21 cellular contexts compared by ENCODE assay signal in genomic region chr14:104576607-104577332, GRCh38. TPM values are rescaled to one million over a fixed set of nuclear protein-coding genes. Genes with fewer than 3 reads are reported as not detected.
DNase-seq lines count a peak whose midpoint lies in the region; ATAC-seq and TF ChIP-seq lines count a peak whose summit lies in the region.
"Had no signal": no experiment of that assay in that cellular context is flagged by ENCODE, and none has a peak within 500 bp of the region (broad histone marks: within the 10 kb centered on the region; RNA-seq: fewer than 3 reads in every experiment).

No MANE protein-coding gene starts in this region.

- H3K36me3 Mint-ChIP-seq in nephron progenitor cell (ENCODE audit: low read depth) = no peaks in the 10 kb centered on the region
- H3K36me3 Mint-ChIP-seq in activated CD8-positive, alpha-beta T cell treated with anti-CD3 and anti-CD28 coated beads, Interleukin-2, amount 10 ng/mL, durations not matched to agents 7 days and 5 days (ENCODE audit: low read depth) = no peaks in the 10 kb centered on the region
- H3K36me3 Mint-ChIP-seq: IgD-negative memory B cell had no signal

- peaks cover 83% of the 10 kb centered on the region for H3K4me1 Mint-ChIP-seq in nephron progenitor cell
- no peaks in the 10 kb centered on the region for H3K4me1 Mint-ChIP-seq in activated CD8-positive, alpha-beta T cell treated with anti-CD3 and anti-CD28 coated beads, Interleukin-2, amount 10 ng/mL, durations not matched to agents 7 days and 5 days (ENCODE audit: low read depth)
- H3K4me1 Mint-ChIP-seq: activated B cell treated with CpG ODN at 0.5 μM for 24 hours; activated T-helper 17 cell treated with anti-CD3 and anti-CD28 coated beads, Interleukin-2, amount 50 U/mL, for 72 hours had no signal

- H3K27ac ChIP-seq in RWPE2 (ENCODE audit: poor library complexity, severe bottlenecking) (no peak overlapping the region), uterus (no peak overlapping the region)
- H3K27ac ChIP-seq: gastroesophageal sphincter, tibial artery had no signal

- TF ChIP-seq POLR2A in uterus (IDR thresholded peaks at IDR 0.05) = no peak

- POLR2A ChIA-PET in activated CD8-positive, alpha-beta T cell treated with anti-CD3 and anti-CD28 coated beads, Interleukin-2, amount 10 ng/mL, durations not matched to agents 7 days and 5 days (lab: Charles Lee) = no interaction called here

- no peaks in the 10 kb centered on the region for H3K9me3 ChIP-seq in RWPE2 (ENCODE audit: severe bottlenecking)
- H3K9me3 ChIP-seq in uterus = no peaks in the 10 kb centered on the region
- H3K9me3 ChIP-seq: gastroesophageal sphincter, tibial artery had no signal

- intact Hi-C loops in uterus (cut with DNase I; ENCODE audit: low total_unique reads) = no loop called here

- ATAC-seq in RWPE2 (ENCODE audit: low read depth) (peak; percentile 8; the same call in 2 of the 3 replicates), GM21576 (IDR thresholded peaks at IDR 0.05; ENCODE audit: unreplicated experiment) (no peak)
- ATAC-seq in activated CD8-positive, alpha-beta T cell treated with anti-CD3 and anti-CD28 coated beads, Interleukin-2, amount 10 ng/mL, durations not matched to agents 7 days and 5 days = no peak
- ATAC-seq: activated T-helper 17 cell treated with anti-CD3 and anti-CD28 coated beads, Interleukin-2, amount 50 U/mL, for 72 hours; gastroesophageal sphincter had no signal

- TF ChIP-seq CTCF in RWPE2 (IDR thresholded peaks at IDR 0.05; ENCODE audit: poor library complexity, severe bottlenecking) (no peak), fibroblast of villous mesenchyme (IDR thresholded peaks at IDR 0.05; ENCODE audit: insufficient read depth, low read depth, low read length) (no peak), nephron progenitor cell (IDR thresholded peaks at IDR 0.05) (no peak), uterus (IDR thresholded peaks at IDR 0.05) (no peak)

- DNase-seq in GM03348 (ENCODE audit: low spot score) (peak; percentile 37), RWPE2 (ENCODE audit: low spot score) (no peak), fibroblast of villous mesenchyme (ENCODE audit: low read depth) (peak; percentile 13), nephron progenitor cell (no peak), uterus (no peak), hepatic stellate cell (ENCODE audit: low spot score) (no peak)
- no peak for DNase-seq in activated CD8-positive, alpha-beta T cell treated with anti-CD3 and anti-CD28 coated beads, Interleukin-2, amount 10 ng/mL, durations not matched to agents 7 days and 5 days
- DNase-seq: activated B cell treated with CpG ODN at 0.5 μM for 24 hours; cerebellar nuclear complex; NCI-H748 treated with DMSO at 0.1 percent for 48 hours; RPMI8226; stimulated activated CD4-positive, alpha-beta T cell treated with anti-CD3 and anti-CD28 coated beads, Interleukin-4, amount 100 ng/mL, for 1 hour; T-helper 1 cell; tibial artery had no signal

- H3K27me3 ChIP-seq in RWPE2 (ENCODE audit: insufficient read depth, poor library complexity, severe bottlenecking) (peaks cover 57% of the 10 kb centered on the region), uterus (no peaks in the 10 kb centered on the region)

- H3K4me1 ChIP-seq in RWPE2 (ENCODE audit: insufficient read depth, poor library complexity, severe bottlenecking) (no peaks in the 10 kb centered on the region), uterus (no peaks in the 10 kb centered on the region)

- H3K4me3 Mint-ChIP-seq in nephron progenitor cell = peak overlapping the region; percentile 30
- H3K4me3 Mint-ChIP-seq in activated CD8-positive, alpha-beta T cell treated with anti-CD3 and anti-CD28 coated beads, Interleukin-2, amount 10 ng/mL, durations not matched to agents 7 days and 5 days = no peak overlapping the region
- H3K4me3 Mint-ChIP-seq: activated B cell treated with CpG ODN at 0.5 μM for 24 hours; activated T-helper 17 cell treated with anti-CD3 and anti-CD28 coated beads, Interleukin-2, amount 50 U/mL, for 72 hours; IgD-negative memory B cell had no signal

- CTCF ChIA-PET in activated CD8-positive, alpha-beta T cell treated with anti-CD3 and anti-CD28 coated beads, Interleukin-2, amount 10 ng/mL, durations not matched to agents 7 days and 5 days (lab: Charles Lee) = no interaction called here

- H3K4me3 ChIP-seq in RWPE2 (ENCODE audit: severe bottlenecking) = no peak overlapping the region
- no peak overlapping the region for H3K4me3 ChIP-seq in fibroblast of villous mesenchyme (ENCODE audit: low read depth, low read length)
- H3K4me3 ChIP-seq in uterus = no peak overlapping the region
- H3K4me3 ChIP-seq: gastroesophageal sphincter, tibial artery had no signal

- H3K27me3 Mint-ChIP-seq in nephron progenitor cell (ENCODE audit: low read depth, poor library complexity) = peaks cover 11% of the 10 kb centered on the region
- H3K27me3 Mint-ChIP-seq in activated CD8-positive, alpha-beta T cell treated with anti-CD3 and anti-CD28 coated beads, Interleukin-2, amount 10 ng/mL, durations not matched to agents 7 days and 5 days (ENCODE audit: low read depth) = no peaks in the 10 kb centered on the region
- H3K27me3 Mint-ChIP-seq: activated B cell treated with CpG ODN at 0.5 μM for 24 hours; activated T-helper 17 cell treated with anti-CD3 and anti-CD28 coated beads, Interleukin-2, amount 50 U/mL, for 72 hours had no signal

- H3K36me3 ChIP-seq in RWPE2 (ENCODE audit: low read depth) = no peaks in the 10 kb centered on the region
- no peaks in the 10 kb centered on the region for H3K36me3 ChIP-seq in uterus
- H3K36me3 ChIP-seq: gastroesophageal sphincter, tibial artery had no signal

- H3K9me3 Mint-ChIP-seq in nephron progenitor cell = no peaks in the 10 kb centered on the region
- H3K9me3 Mint-ChIP-seq in activated CD8-positive, alpha-beta T cell treated with anti-CD3 and anti-CD28 coated beads, Interleukin-2, amount 10 ng/mL, durations not matched to agents 7 days and 5 days (ENCODE audit: insufficient read depth) = no peaks in the 10 kb centered on the region
- H3K9me3 Mint-ChIP-seq: activated B cell treated with CpG ODN at 0.5 μM for 24 hours; activated T-helper 17 cell treated with anti-CD3 and anti-CD28 coated beads, Interleukin-2, amount 50 U/mL, for 72 hours; IgD-negative memory B cell had no signal

- H3K27ac Mint-ChIP-seq in nephron progenitor cell = no peak overlapping the region
- H3K27ac Mint-ChIP-seq in activated CD8-positive, alpha-beta T cell treated with anti-CD3 and anti-CD28 coated beads, Interleukin-2, amount 10 ng/mL, durations not matched to agents 7 days and 5 days = no peak overlapping the region
- H3K27ac Mint-ChIP-seq: activated B cell treated with CpG ODN at 0.5 μM for 24 hours; activated T-helper 17 cell treated with anti-CD3 and anti-CD28 coated beads, Interleukin-2, amount 50 U/mL, for 72 hours; IgD-negative memory B cell had no signal

RNA-seq across cellular contexts. Expression of gene C14orf180, which starts 2.8 kb away (rescaled TPM):
- total RNA-seq in fibroblast of villous mesenchyme (not detected in 2 replicates), uterus (1 to 10 TPM in 1 of 4 donors, under 1 TPM in 2, not detected in 1; 0.21 to 2.1 (median 0.26) TPM)
- not detected for total RNA-seq in activated CD8-positive, alpha-beta T cell treated with anti-CD3 and anti-CD28 coated beads, Interleukin-2, amount 10 ng/mL, durations not matched to agents 7 days and 5 days
- total RNA-seq: activated B cell treated with CpG ODN at 0.5 μM for 24 hours; activated CD8-positive, alpha-beta memory T cell treated with anti-CD3 and anti-CD28 coated beads for 36 hours; activated T-helper 17 cell treated with anti-CD3 and anti-CD28 coated beads, Interleukin-2, amount 50 U/mL, for 72 hours had no signal

RNA-seq across cellular contexts. Expression of gene TMEM179, which starts 27.8 kb away (rescaled TPM):
- total RNA-seq in fibroblast of villous mesenchyme = under 0.01 TPM in 1 of 2 replicates, not detected in the other
- 1 to 10 TPM in 1 of 4 donors, not detected in 3; 2.3 TPM for total RNA-seq in uterus
- not detected for total RNA-seq in activated CD8-positive, alpha-beta T cell treated with anti-CD3 and anti-CD28 coated beads, Interleukin-2, amount 10 ng/mL, durations not matched to agents 7 days and 5 days
- total RNA-seq: activated B cell treated with CpG ODN at 0.5 μM for 24 hours; activated CD8-positive, alpha-beta memory T cell treated with anti-CD3 and anti-CD28 coated beads for 36 hours; mesenteric fat pad; omental fat pad had no signal

Comparison
In these comparisons a context has a peak if more than half of its experiments do, and no peak if none do; other contexts are left out.
1. DNase-seq: peak in GM03348 (single experiment) and fibroblast of villous mesenchyme (single experiment); none in RWPE2 (single experiment), nephron progenitor cell (single experiment), uterus (0 of 2), activated CD8-positive, alpha-beta T cell treated with anti-CD3 and anti-CD28 coated beads, Interleukin-2, amount 10 ng/mL, durations not matched to agents 7 days and 5 days (single experiment) and hepatic stellate cell (single experiment).